8 cellular contexts compared by ENCODE assay signal in the genomic region with DNA sequence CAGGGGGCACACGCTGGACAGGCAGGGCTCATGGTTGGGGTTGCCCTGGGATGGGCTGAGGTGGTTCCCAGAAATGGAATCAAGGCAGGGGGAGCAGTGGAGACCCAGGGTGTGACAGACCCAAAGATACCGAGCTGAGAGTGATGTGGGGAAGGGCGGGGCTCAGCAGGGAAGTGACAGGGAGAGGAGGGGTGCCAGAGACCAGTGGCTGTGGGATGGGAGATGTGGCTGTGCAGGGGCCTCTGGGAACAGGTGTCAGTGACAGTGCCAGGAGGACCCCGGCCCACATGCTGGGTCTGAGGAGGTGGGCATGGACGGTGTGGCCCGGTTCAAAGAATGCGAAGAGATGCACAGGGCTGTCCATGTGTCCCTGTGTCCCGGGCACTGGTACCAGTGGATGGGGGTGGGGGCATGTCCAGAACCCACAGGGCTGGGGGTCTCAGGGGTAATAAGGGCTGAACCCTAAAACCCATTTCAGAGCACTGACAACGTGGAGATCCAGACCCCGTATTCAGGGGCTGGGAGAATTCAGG. TPM values are rescaled to one million over a fixed set of nuclear protein-coding genes. Genes with fewer than 3 reads are reported as not detected.
A peak's percentile ranks its signal among the peaks of the same experiment; 100 is the strongest.
DNase-seq lines count a peak whose midpoint lies in the region; ATAC-seq and TF ChIP-seq lines count a peak whose summit lies in the region.

No MANE protein-coding gene starts in this region.

- no peaks in the 10 kb centered on the region for H3K36me3 ChIP-seq in CD8-positive, alpha-beta memory T cell (ENCODE audit: insufficient read depth, low read length)
- no peaks in the 10 kb centered on the region for H3K36me3 ChIP-seq in Panc1 (ENCODE audit: control insufficient read depth, insufficient read depth, low read length)
- peaks cover 0 to 23% (median 9%) of the 10 kb centered on the region in 4 donors for H3K36me3 ChIP-seq in esophagus muscularis mucosa
- no peaks in the 10 kb centered on the region for H3K36me3 ChIP-seq in osteoblast (ENCODE audit: insufficient read depth, low read length)

- TF ChIP-seq EP300 in esophagus muscularis mucosa (IDR thresholded peaks at IDR 0.05) = no peak

- CTCF ChIA-PET in CD8-positive, alpha-beta memory T cell (lab: Charles Lee) = no interaction called here
- CTCF ChIA-PET in Panc1 (lab: Charles Lee) = no interaction called here

- H3K27ac Mint-ChIP-seq in CD8-positive, alpha-beta memory T cell = peak overlapping the region in 7 of 8 donors; percentile 29 to 84 (median 68)

- peak overlapping the region; percentile 87 for H3K4me2 ChIP-seq in osteoblast (ENCODE audit: insufficient read depth, low read length)

- no peak for DNase-seq in CD8-positive, alpha-beta memory T cell
- DNase-seq in Panc1 (ENCODE audit: low read depth, low spot score) (no peak), esophagus muscularis mucosa (ENCODE audit: extremely low spot score) (no peak), osteoblast (ENCODE audit: insufficient read length, low spot score, missing footprints) (no peak), NCI-H1694 treated with DMSO at 0.1 percent for 48 hours (lab: John Stamatoyannopoulos, UW) (no peak), NCI-H524 (lab: John Stamatoyannopoulos, UW) (no peak), NCI-H2227 (lab: John Stamatoyannopoulos, UW; ENCODE audit: unreplicated experiment) (no peak)

- H3K9me3 Mint-ChIP-seq in CD8-positive, alpha-beta memory T cell = no peaks in the 10 kb centered on the region

- intact Hi-C loops in Panc1 (cut with micrococcal nuclease; ENCODE audit: unreplicated experiment) = no loop called here
- intact Hi-C loops in esophagus muscularis mucosa (cut with DNase I) = no loop called here

- peaks cover 0 to 5% (median 0%) of the 10 kb centered on the region in 3 donors for H3K36me3 Mint-ChIP-seq in CD8-positive, alpha-beta memory T cell

- H3K27ac ChIP-seq in CD8-positive, alpha-beta memory T cell (ENCODE audit: low read depth, low read length) = peak overlapping the region; percentile 14
- H3K27ac ChIP-seq in Panc1 (ENCODE audit: low read length) = peak overlapping the region; percentile 70; the same call in 1 of the 2 replicates
- H3K27ac ChIP-seq in esophagus muscularis mucosa (replicated peaks in 1 of 4) = peak overlapping the region in 3 of 4 donors; percentile 62 to 76 (median 70)
- no peak overlapping the region for H3K27ac ChIP-seq in osteoblast (ENCODE audit: low read depth, low read length)

- H3K4me1 ChIP-seq in CD8-positive, alpha-beta memory T cell (ENCODE audit: insufficient read depth, low read length) = peaks cover 23% of the 10 kb centered on the region
- peaks cover 26% of the 10 kb centered on the region for H3K4me1 ChIP-seq in Panc1 (ENCODE audit: control insufficient read depth, insufficient read depth, low read length)
- H3K4me1 ChIP-seq in esophagus muscularis mucosa = peaks cover 32 to 53% (median 44%) of the 10 kb centered on the region in 4 donors
- H3K4me1 ChIP-seq in osteoblast (ENCODE audit: insufficient read depth, low read length) = peaks cover 3% of the 10 kb centered on the region

- H3K4me3 Mint-ChIP-seq in CD8-positive, alpha-beta memory T cell = peak overlapping the region; percentile 71 to 87 (median 76)

- H3K27me3 ChIP-seq in CD8-positive, alpha-beta memory T cell (ENCODE audit: insufficient read depth, low read length, poor library complexity, severe bottlenecking) = no peaks in the 10 kb centered on the region
- H3K27me3 ChIP-seq in Panc1 (ENCODE audit: control insufficient read depth, insufficient read depth, low read length) (no peaks in the 10 kb centered on the region), esophagus muscularis mucosa (no peaks in the 10 kb centered on the region), osteoblast (ENCODE audit: insufficient read depth, low read length) (no peaks in the 10 kb centered on the region)

- in situ Hi-C loops in Panc1 (cut with HindIII; ENCODE audit: low pct_unique_long_range_greater_than_20kb, low sequenced_read_pairs) = no loop called here

- no peak for TF ChIP-seq CTCF in Panc1 (IDR thresholded peaks at IDR 0.05)
- no peak for TF ChIP-seq CTCF in esophagus muscularis mucosa (IDR thresholded peaks at IDR 0.05)
- no peak for TF ChIP-seq CTCF in osteoblast (IDR thresholded peaks at IDR 0.05; ENCODE audit: extremely low read depth, low read depth, low read length)

- peak overlapping the region; percentile 49 for H3K4me3 ChIP-seq in CD8-positive, alpha-beta memory T cell (ENCODE audit: low read length)
- peak overlapping the region; percentile 63 to 64 for H3K4me3 ChIP-seq in Panc1 (ENCODE audit: low read depth in 2 of 2, low read length in 2 of 2)
- peak overlapping the region; percentile 54 to 90 (median 73) for H3K4me3 ChIP-seq in esophagus muscularis mucosa
- H3K4me3 ChIP-seq in osteoblast (ENCODE audit: insufficient read depth, low read length) = peak overlapping the region; percentile 76

- POLR2A ChIA-PET in CD8-positive, alpha-beta memory T cell (lab: Charles Lee) = interaction anchor here (0.9 kb wide), 1 partner anchor 15 kb away, joined by 3 read pairs; no protein-coding TSS in a partner anchor
- POLR2A ChIA-PET in Panc1 (lab: Charles Lee) = no interaction called here

- peaks cover 2% of the 10 kb centered on the region for H4K20me1 ChIP-seq in osteoblast (ENCODE audit: insufficient read depth, low read length)

- no peaks in the 10 kb centered on the region for H3K27me3 Mint-ChIP-seq in CD8-positive, alpha-beta memory T cell

- H2AFZ ChIP-seq in osteoblast (ENCODE audit: low read length) = no peak overlapping the region

- BruUV-seq in Panc1 (replicated peaks; lab: Mats Ljungman, UMichigan) = no TSS peak

- TF ChIP-seq POLR2A in esophagus muscularis mucosa (IDR thresholded peaks at IDR 0.05; ENCODE audit: low read depth) = no peak

- H3K79me2 ChIP-seq in osteoblast (ENCODE audit: insufficient read depth, low read length) = peaks cover 18% of the 10 kb centered on the region

- ATAC-seq in Panc1 (no peak), GM21619 (IDR thresholded peaks at IDR 0.05; ENCODE audit: unreplicated experiment) (no peak)

- H3K9me3 ChIP-seq in CD8-positive, alpha-beta memory T cell (ENCODE audit: low read length) = no peaks in the 10 kb centered on the region
- H3K9me3 ChIP-seq in Panc1 (ENCODE audit: control insufficient read depth, insufficient read depth, low read depth, low read length) (no peaks in the 10 kb centered on the region), esophagus muscularis mucosa (no peaks in the 10 kb centered on the region), osteoblast (ENCODE audit: low read depth, low read length) (no peaks in the 10 kb centered on the region)

- WGBS in esophagus muscularis mucosa = 71% methylated on average over 8 of the region's 10 CpGs

- H3K4me1 Mint-ChIP-seq in CD8-positive, alpha-beta memory T cell = peaks cover 15 to 46% (median 20%) of the 10 kb centered on the region in 3 donors

RNA-seq across cellular contexts. Expression of a gene that starts 1.0 kb away (rescaled TPM):
- total RNA-seq in CD8-positive, alpha-beta memory T cell = 1 to 10 TPM; 8.6 to 9.2 TPM
- polyA plus RNA-seq in CD8-positive, alpha-beta memory T cell = 3.2 TPM
- total RNA-seq in Panc1 (2021; ENCODE audit: unreplicated experiment) (9.8 TPM), esophagus muscularis mucosa (1 to 10 TPM; 2.0 to 6.9 (median 4.1) TPM), osteoblast (1.8 TPM in 2 replicates)
- 12.0 TPM for polyA plus RNA-seq in Panc1 (2012; ENCODE audit: insufficient read length)

RNA-seq across cellular contexts. Expression of a gene that starts 19.1 kb away (rescaled TPM):
- 1,000 to 10,000 TPM; 2,034 to 2,072 TPM for total RNA-seq in CD8-positive, alpha-beta memory T cell
- polyA plus RNA-seq in CD8-positive, alpha-beta memory T cell = 2,161 TPM
- total RNA-seq in Panc1 (2021; ENCODE audit: unreplicated experiment) (1,761 TPM), esophagus muscularis mucosa (1,000 to 10,000 TPM in 2 of 4 donors, 100 to 1,000 TPM in 2; 581 to 2,787 (median 1,391) TPM), osteoblast (460 and 508 TPM in 2 replicates)
- 4,052 TPM for polyA plus RNA-seq in Panc1 (2012; ENCODE audit: insufficient read length)

RNA-seq across cellular contexts. Expression of a gene that starts 21.3 kb away (rescaled TPM):
- not detected for total RNA-seq in CD8-positive, alpha-beta memory T cell
- polyA plus RNA-seq in CD8-positive, alpha-beta memory T cell = not detected
- total RNA-seq in Panc1 (2021; ENCODE audit: unreplicated experiment) = not detected
- polyA plus RNA-seq in Panc1 (2012; ENCODE audit: insufficient read length) = not detected
- total RNA-seq in esophagus muscularis mucosa = not detected
- not detected in 2 replicates for total RNA-seq in osteoblast

RNA-seq across cellular contexts. Expression of a gene that starts 38.9 kb away (rescaled TPM):
- under 1 TPM; 0.13 to 0.78 TPM for total RNA-seq in CD8-positive, alpha-beta memory T cell
- not detected for polyA plus RNA-seq in CD8-positive, alpha-beta memory T cell
- total RNA-seq in Panc1 (2021; ENCODE audit: unreplicated experiment) (497 TPM), esophagus muscularis mucosa (100 to 1,000 TPM in 3 of 4 donors, 10 to 100 TPM in 1; 70.1 to 257 (median 150) TPM), osteoblast (0.88 and 2.2 TPM in 2 replicates)
- 508 TPM for polyA plus RNA-seq in Panc1 (2012; ENCODE audit: insufficient read length)
